14 cellular contexts compared by ENCODE assay signal in genomic region chr17:81714412-81715106, GRCh38. TPM values are rescaled to one million over a fixed set of nuclear protein-coding genes. Genes with fewer than 3 reads are reported as not detected.
A peak's percentile ranks its signal among the peaks of the same experiment; 100 is the strongest.
DNase-seq lines count a peak whose midpoint lies in the region; FAIRE-seq and TF ChIP-seq lines count a peak whose summit lies in the region.
"Had no signal": no experiment of that assay in that cellular context is flagged by ENCODE, and none has a peak within 500 bp of the region (broad histone marks: within the 10 kb centered on the region; RNA-seq: fewer than 3 reads in every experiment).

No MANE protein-coding gene starts in this region.

- H3K27me3 Mint-ChIP-seq in activated naive CD8-positive, alpha-beta T cell: no peaks in the 10 kb centered on the region
- H3K27me3 Mint-ChIP-seq in activated naive CD8-positive, alpha-beta T cell treated with anti-CD3 and anti-CD28 coated beads for 36 hours: no peaks in the 10 kb centered on the region

- H3F3A ChIP-seq in PC-9 (ENCODE audit: insufficient read depth, low read depth): peaks cover 34% of the 10 kb centered on the region; the same call in 1 of the 2 replicates

- H4K20me1 ChIP-seq in PC-9 (ENCODE audit: insufficient read depth): 0 out of 2 replicates have a peak, but pooled peaks cover 3% of the 10 kb centered on the region

- peak overlapping the region; percentile 13 for H3K4me3 Mint-ChIP-seq in activated naive CD8-positive, alpha-beta T cell
- H3K4me3 Mint-ChIP-seq in activated naive CD8-positive, alpha-beta T cell treated with anti-CD3 and anti-CD28 coated beads for 36 hours: no peak overlapping the region

- POLR2A ChIA-PET in PC-9 (lab: Charles Lee; ENCODE audit: unreplicated experiment): interaction anchor here (0.6 kb wide), 1 partner anchor 140 kb away, joined by 4 read pairs; no protein-coding TSS in a partner anchor

- no peaks in the 10 kb centered on the region for H3K9me2 ChIP-seq in PC-9 (ENCODE audit: insufficient read depth)

- H3K4me1 ChIP-seq in PC-9 (replicated peaks; ENCODE audit: insufficient read depth) (peaks cover 24% of the 10 kb centered on the region), kidney (ENCODE audit: control insufficient read depth in 1 of 2, insufficient read depth in 1 of 2, low read depth in 1 of 2, low read length in 2 of 2) (peaks cover 7 to 35% of the 10 kb centered on the region in 2 donors), subcutaneous abdominal adipose tissue (ENCODE audit: control insufficient read depth in 5 of 5, insufficient read depth in 5 of 5, low read length in 5 of 5) (peaks cover 7 to 53% (median 49%) of the 10 kb centered on the region in 5 donors)

- no peak overlapping the region for H3K27ac Mint-ChIP-seq in activated naive CD8-positive, alpha-beta T cell
- no peak overlapping the region for H3K27ac Mint-ChIP-seq in activated naive CD8-positive, alpha-beta T cell treated with anti-CD3 and anti-CD28 coated beads for 36 hours

- H3K27me3 ChIP-seq in PC-9 (ENCODE audit: insufficient read depth, low read depth) (no peaks in the 10 kb centered on the region), subcutaneous abdominal adipose tissue (ENCODE audit: control insufficient read depth in 5 of 5, insufficient read depth in 4 of 5, low read length in 5 of 5) (no peaks in the 10 kb centered on the region)
- H3K27me3 ChIP-seq: SJCRH30 had no signal

- no peak overlapping the region for H2AFZ ChIP-seq in PC-9

- H3K36me3 ChIP-seq in PC-9 (ENCODE audit: low read depth) (no peaks in the 10 kb centered on the region), kidney (ENCODE audit: control insufficient read depth in 1 of 2, insufficient read depth in 2 of 2, low read length in 2 of 2) (no peaks in the 10 kb centered on the region), subcutaneous abdominal adipose tissue (ENCODE audit: control insufficient read depth in 5 of 5, insufficient read depth in 5 of 5, low read length in 5 of 5) (peaks cover 0 to 29% (median 13%) of the 10 kb centered on the region in 5 donors)

- H3K4me3 ChIP-seq in PC-9 (peak overlapping the region; percentile 77; the same call in 1 of the 2 replicates), kidney (ENCODE audit: low read length in 2 of 2) (peak overlapping the region in 1 of 2 donors; percentile 70), subcutaneous abdominal adipose tissue (ENCODE audit: low read depth in 1 of 5, low read length in 5 of 5) (peak overlapping the region in 3 of 5 donors; percentile 7 to 61 (median 32))

- DNase-seq in activated naive CD8-positive, alpha-beta T cell treated with anti-CD3 and anti-CD28 coated beads for 36 hours: no peak
- DNase-seq in PC-9: no peak
- DNase-seq in kidney: peak; percentile 72
- no peak for DNase-seq in mucosa of gallbladder (ENCODE audit: low spot score)
- no peak for DNase-seq in HTR-8/SVneo (ENCODE audit: insufficient read length, low spot score)
- no peak for DNase-seq in epidermal melanocyte (ENCODE audit: insufficient read length, low spot score)
- DNase-seq: activated T-cell treated with anti-CD3 and anti-CD28 coated beads for 4 hours, caudate nucleus, NCI-H2081 treated with DMSO at 0.1 percent for 48 hours, NCI-H524 had no signal

- no peak overlapping the region for H3K27ac ChIP-seq in PC-9
- no peak overlapping the region for H3K27ac ChIP-seq in kidney (ENCODE audit: low read depth in 2 of 2, low read length in 2 of 2)
- H3K27ac ChIP-seq in subcutaneous abdominal adipose tissue (ENCODE audit: low read depth, low read length): peak overlapping the region; percentile 60

- H3K4me2 ChIP-seq in PC-9: peak overlapping the region; percentile 88

- FAIRE-seq in kidney (lab: Jason Lieb, UNC) (no peak), HTR-8/SVneo (lab: Jason Lieb, UNC) (no peak)

- no peaks in the 10 kb centered on the region for H3K9me3 Mint-ChIP-seq in activated naive CD8-positive, alpha-beta T cell (ENCODE audit: low read depth)
- H3K9me3 Mint-ChIP-seq in activated naive CD8-positive, alpha-beta T cell treated with anti-CD3 and anti-CD28 coated beads for 36 hours: no peaks in the 10 kb centered on the region

- H3K36me3 Mint-ChIP-seq in activated naive CD8-positive, alpha-beta T cell: no peaks in the 10 kb centered on the region
- H3K36me3 Mint-ChIP-seq in activated naive CD8-positive, alpha-beta T cell treated with anti-CD3 and anti-CD28 coated beads for 36 hours: peaks cover 9% of the 10 kb centered on the region

- H3K79me2 ChIP-seq in PC-9 (ENCODE audit: low read depth): peaks cover 27% of the 10 kb centered on the region

- TF ChIP-seq CTCF in PC-9 (conservative IDR thresholded peaks at IDR 0.05): no peak
- TF ChIP-seq CTCF in kidney (IDR thresholded peaks at IDR 0.05; ENCODE audit: borderline replicate concordance, extremely low read depth, insufficient read depth): no peak

- CTCF ChIA-PET in PC-9 (lab: Charles Lee): interaction anchor here (0.6 kb wide), 1 partner anchor 112 kb away, joined by 8 read pairs; no protein-coding TSS in a partner anchor

- intact Hi-C loops in PC-9 (cut with micrococcal nuclease; ENCODE audit: unreplicated experiment) (loop anchor here (5.0 kb wide), 1 partner anchor 77 kb away; the partner anchor contains the start of genes NPLOC4 and TSPAN10), kidney (cut with DNase I) (no loop called here)

- BruUV-seq in PC-9 (replicated peaks; lab: Mats Ljungman, UMichigan): no TSS peak

- H3K4me1 Mint-ChIP-seq in activated naive CD8-positive, alpha-beta T cell (ENCODE audit: low read depth): peaks cover 10% of the 10 kb centered on the region
- H3K4me1 Mint-ChIP-seq in activated naive CD8-positive, alpha-beta T cell treated with anti-CD3 and anti-CD28 coated beads for 36 hours: peaks cover 21% of the 10 kb centered on the region

- H3K9me3 ChIP-seq in PC-9 (ENCODE audit: insufficient read depth, low read depth) (no peaks in the 10 kb centered on the region), kidney (ENCODE audit: control insufficient read depth in 1 of 2, low read length in 2 of 2) (no peaks in the 10 kb centered on the region), subcutaneous abdominal adipose tissue (ENCODE audit: control insufficient read depth in 5 of 5, low read length in 5 of 5) (no peaks in the 10 kb centered on the region)
- H3K9me3 ChIP-seq: esophagus muscularis mucosa, SJCRH30 had no signal

- H3K9ac ChIP-seq in kidney (ENCODE audit: low read length in 2 of 2) (peak overlapping the region in 1 of 2 donors; percentile 23), subcutaneous abdominal adipose tissue (ENCODE audit: low read length in 5 of 5) (peak overlapping the region in 3 of 5 donors; percentile 26 to 78 (median 58))

RNA-seq across cellular contexts. Expression of gene SLC25A10, which starts 2.5 kb away (rescaled TPM):
- total RNA-seq in activated naive CD8-positive, alpha-beta T cell treated with anti-CD3 and anti-CD28 coated beads for 36 hours: 10 to 100 TPM; 41.0 to 43.4 TPM
- total RNA-seq in PC-9 (2021): 83.6 and 86.5 TPM in 2 replicates
- total RNA-seq in kidney: 19.9 TPM
- polyA plus RNA-seq in kidney (ENCODE audit: insufficient read depth, low read depth, low replicate concordance): 94.5 TPM
- 34.1 TPM for total RNA-seq in mucosa of gallbladder

RNA-seq across cellular contexts. Expression of gene MRPL12, which starts 11.4 kb away (rescaled TPM):
- total RNA-seq in activated naive CD8-positive, alpha-beta T cell treated with anti-CD3 and anti-CD28 coated beads for 36 hours: 100 to 1,000 TPM; 211 to 227 TPM
- total RNA-seq in PC-9 (2021) (98.6 and 142 TPM in 2 replicates), kidney (52.4 TPM), mucosa of gallbladder (48.6 TPM)
- 251 TPM for polyA plus RNA-seq in kidney (ENCODE audit: insufficient read depth, low read depth, low replicate concordance)

RNA-seq across cellular contexts. Expression of gene HGS, which starts 30.7 kb away (rescaled TPM):
- 100 to 1,000 TPM in 1 of 2 experiments, 10 to 100 TPM in 1; 99.3 to 107 TPM for total RNA-seq in activated naive CD8-positive, alpha-beta T cell treated with anti-CD3 and anti-CD28 coated beads for 36 hours
- total RNA-seq in PC-9 (2021): 149 and 166 TPM in 2 replicates
- 95.3 TPM for total RNA-seq in kidney
- 85.5 TPM for polyA plus RNA-seq in kidney (ENCODE audit: insufficient read depth, low read depth, low replicate concordance)
- total RNA-seq in mucosa of gallbladder: 137 TPM

RNA-seq across cellular contexts. Expression of gene ARL16, which starts 31.0 kb away (rescaled TPM):
- total RNA-seq in activated naive CD8-positive, alpha-beta T cell treated with anti-CD3 and anti-CD28 coated beads for 36 hours: 10 to 100 TPM; 17.9 to 19.2 TPM
- total RNA-seq in PC-9 (2021) (41.7 and 48.3 TPM in 2 replicates), kidney (34.7 TPM), mucosa of gallbladder (37.6 TPM)
- polyA plus RNA-seq in kidney (ENCODE audit: insufficient read depth, low read depth, low replicate concordance): 76.1 TPM

RNA-seq across cellular contexts. Expression of gene CCDC137, which starts 48.0 kb away (rescaled TPM):
- 10 to 100 TPM; 54.8 to 63.3 TPM for total RNA-seq in activated naive CD8-positive, alpha-beta T cell treated with anti-CD3 and anti-CD28 coated beads for 36 hours
- total RNA-seq in PC-9 (2021) (29.3 and 30.0 TPM in 2 replicates), kidney (18.8 TPM), mucosa of gallbladder (20.3 TPM)
- 14.7 TPM for polyA plus RNA-seq in kidney (ENCODE audit: insufficient read depth, low read depth, low replicate concordance)
